In the genomic region with DNA sequence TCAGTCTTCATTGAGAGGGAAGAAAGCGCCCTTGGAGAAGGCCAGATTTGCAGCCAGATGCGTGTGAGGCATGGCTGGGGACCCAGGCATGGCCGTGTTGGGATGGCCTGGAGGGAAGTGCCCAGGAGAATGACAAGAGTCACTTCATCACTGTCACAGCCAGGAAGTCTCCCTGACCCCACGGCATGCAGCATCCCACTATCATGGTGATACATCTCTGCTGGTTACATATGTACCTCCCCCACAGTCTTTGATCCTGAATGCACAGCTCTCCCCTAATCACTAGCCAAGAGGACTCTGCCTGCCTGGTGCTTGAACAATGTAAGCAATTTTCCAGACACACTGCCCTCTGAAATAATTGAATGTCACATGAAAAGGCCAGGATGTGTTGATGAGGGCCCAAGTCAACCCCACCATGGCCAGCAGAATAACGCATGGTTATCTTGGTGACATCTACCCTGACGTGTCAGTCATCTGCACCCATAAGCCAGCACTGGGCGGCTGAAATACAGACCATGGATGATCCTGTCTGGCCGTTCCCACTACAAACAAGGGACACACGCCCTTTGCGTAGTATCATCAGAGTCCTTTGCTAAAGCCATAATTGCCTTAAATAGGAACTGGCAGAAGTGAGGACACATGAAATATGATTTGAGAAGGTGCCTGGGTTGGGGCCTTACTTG, we compare ENCODE assay signal across 16 cellular contexts.
DNase-seq lines count a peak whose midpoint lies in the region; ATAC-seq lines count a peak whose summit lies in the region.
"Had no signal": no experiment of that assay in that cellular context is flagged by ENCODE, and none has a peak within 500 bp of the region (broad histone marks: within the 10 kb centered on the region; RNA-seq: fewer than 3 reads in every experiment).

No MANE protein-coding gene starts in this region.

- ATAC-seq in sciatic nerve = no peak
- ATAC-seq: GM23338, HCT116 had no signal

- DNase-seq in left kidney (ENCODE audit: low read depth, low spot score) (peak; percentile 38), mesenteric fat pad (ENCODE audit: low spot score) (peak; percentile 57), sciatic nerve (ENCODE audit: low spot score) (peak; percentile 28), SHP77 (lab: John Stamatoyannopoulos, UW) (no peak), inferior parietal cortex (ENCODE audit: extremely low spot score) (no peak)
- DNase-seq in activated CD4-positive, CD25-positive, alpha-beta regulatory T cell treated with anti-CD3 and anti-CD28 coated beads, Interleukin-2, amount 50 U/mL, for 72 hours = no peak
- DNase-seq: C1 segment of cervical spinal cord; Calu3; CD4-positive, alpha-beta memory T cell; COR-L47; DMS53; DMS79 treated with DMSO at 0.1 percent for 48 hours; GF-D8; H9 had no signal

- intact Hi-C loops in sciatic nerve (cut with DNase I) = no loop called here

Comparison
In these comparisons a context has a peak if more than half of its experiments do, and no peak if none do; other contexts are left out.
1. DNase-seq: peak in left kidney (single experiment), mesenteric fat pad (single experiment) and sciatic nerve (single experiment); none in activated CD4-positive, CD25-positive, alpha-beta regulatory T cell treated with anti-CD3 and anti-CD28 coated beads, Interleukin-2, amount 50 U/mL, for 72 hours (single experiment), SHP77 (0 of 2) and inferior parietal cortex (single experiment).